In the genomic region with DNA sequence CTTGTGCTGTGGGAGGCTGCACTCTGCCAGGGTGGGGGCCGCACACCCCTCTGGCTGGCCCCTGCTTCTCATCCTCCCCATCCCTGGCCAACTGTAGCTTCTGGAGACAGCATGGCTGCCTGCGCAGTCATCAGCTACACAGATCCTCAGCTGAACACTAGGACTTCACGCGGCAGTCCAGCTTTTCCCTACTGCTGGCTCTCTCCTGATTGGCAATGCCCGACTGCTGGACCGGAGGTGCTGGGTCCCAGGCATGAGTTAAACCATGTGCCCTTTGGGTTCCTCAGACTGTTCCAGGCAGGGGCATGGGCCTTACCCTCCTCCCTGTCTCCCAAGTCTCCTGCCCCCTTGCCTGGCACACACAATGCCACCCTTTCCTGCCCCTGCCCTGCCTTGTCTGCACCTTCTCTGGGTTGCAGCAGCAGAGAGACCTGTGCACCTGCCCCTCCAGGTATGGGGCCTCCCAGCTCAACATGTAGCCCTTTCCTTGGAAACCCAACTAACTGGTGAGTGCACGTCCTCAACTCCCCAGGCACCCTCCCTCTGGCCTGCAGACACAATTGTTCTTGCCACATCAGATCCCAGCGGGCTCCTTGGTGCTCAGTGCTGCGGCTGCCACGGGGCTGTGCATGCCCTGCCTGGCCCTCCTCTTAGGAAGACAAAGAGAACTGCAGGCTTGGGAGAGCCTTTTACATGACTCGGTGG, we compare ENCODE assay signal across 21 cellular contexts.
DNase-seq lines count a peak whose midpoint lies in the region; ATAC-seq, FAIRE-seq and TF ChIP-seq lines count a peak whose summit lies in the region.
"Had no signal": no experiment of that assay in that cellular context is flagged by ENCODE, and none has a peak within 500 bp of the region (broad histone marks: within the 10 kb centered on the region; RNA-seq: fewer than 3 reads in every experiment).

No MANE protein-coding gene starts in this region.

- no peak overlapping the region for H3K14ac ChIP-seq in H1 (ENCODE audit: insufficient read length)

- CTCF ChIA-PET in activated CD8-positive, alpha-beta memory T cell treated with anti-CD3 and anti-CD28 coated beads, Interleukin-2, amount 10 ng/mL, durations not matched to agents 7 days and 5 days (lab: Charles Lee), result no interaction called here
- CTCF ChIA-PET in H1 (lab: Charles Lee; ENCODE audit: partially characterized antibody), result no interaction called here

- H4K91ac ChIP-seq in H1 (replicated peaks; ENCODE audit: insufficient read length, low read length), result no peak overlapping the region

- no peak overlapping the region for H3K4me3 ChIP-seq in H1 (ENCODE audit: extremely low read depth in 1 of 4, insufficient read depth in 2 of 4, low read depth in 3 of 4, low read length in 4 of 4)
- H3K4me3 ChIP-seq: PC-9 had no signal

- no peak for TF ChIP-seq POLR2A in H1 (IDR thresholded peaks at IDR 0.05; ENCODE audit: control extremely low read depth in 1 of 2, low read depth in 2 of 2, low read length in 2 of 2)

- H3K36me3 ChIP-seq in H1 (ENCODE audit: control insufficient read depth in 2 of 4, insufficient read depth in 4 of 4, low read length in 3 of 4), result no peaks in the 10 kb centered on the region

- no peak overlapping the region for H3K27ac ChIP-seq in H1 (ENCODE audit: low read depth, low read length)
- H3K27ac ChIP-seq: PC-9, RWPE1 had no signal

- no peak for TF ChIP-seq RAD21 in H1 (IDR thresholded peaks at IDR 0.05 in 1 of 2, conservative IDR thresholded peaks at IDR 0.05 in 1 of 2; ENCODE audit: low read depth in 2 of 2, low read length in 2 of 2)

- ATAC-seq in activated CD8-positive, alpha-beta memory T cell treated with anti-CD3 and anti-CD28 coated beads, Interleukin-2, amount 10 ng/mL, durations not matched to agents 7 days and 5 days, result no peak
- no peak for ATAC-seq in stimulated activated naive CD8-positive, alpha-beta T cell treated with anti-CD3 and anti-CD28 coated beads, Interleukin-15, Interleukin-2, amounts not matched to agents 100 U/mL and 50 U/mL, for 24 hours
- no peak for ATAC-seq in omental fat pad (ENCODE audit: low FRiP score)
- ATAC-seq: HepG2 had no signal

- no peak overlapping the region for H2AK5ac ChIP-seq in H1 (ENCODE audit: low read depth, low read length)

- no peaks in the 10 kb centered on the region for H4K20me1 ChIP-seq in H1 (replicated peaks in 1 of 2; ENCODE audit: control insufficient read depth in 1 of 2, insufficient read depth in 2 of 2, low read length in 2 of 2)

- H3K79me1 ChIP-seq in H1 (ENCODE audit: low read depth, low read length), result no peaks in the 10 kb centered on the region

- H3K4ac ChIP-seq in H1 (replicated peaks; ENCODE audit: insufficient read length, low read depth, low read length), result no peak overlapping the region

- FAIRE-seq in H1 (lab: Jason Lieb, UNC), result no peak
- FAIRE-seq: G401.6, HepG2 had no signal

- peaks cover 3% of the 10 kb centered on the region for H3K9me3 Mint-ChIP-seq in activated CD8-positive, alpha-beta memory T cell treated with anti-CD3 and anti-CD28 coated beads, Interleukin-2, amount 10 ng/mL, durations not matched to agents 7 days and 5 days (ENCODE audit: low read depth)
- H3K9me3 Mint-ChIP-seq in osteocyte (ENCODE audit: unreplicated experiment), result peaks cover 34% of the 10 kb centered on the region

- no peak overlapping the region for H3K9ac ChIP-seq in H1 (replicated peaks in 1 of 4; ENCODE audit: extremely low read depth in 1 of 4, low read depth in 3 of 4, low read length in 3 of 4)

- peaks cover 0 to 3% (median 0%) of the 10 kb centered on the region in 4 experiments; a peak in 1 of 7 replicates for H3K4me1 ChIP-seq in H1 (replicated peaks in 1 of 4; ENCODE audit: control insufficient read depth in 3 of 4, insufficient read depth in 4 of 4, low read length in 3 of 4)

- no peak overlapping the region for H2BK120ac ChIP-seq in H1 (replicated peaks; ENCODE audit: low read depth, low read length)

- H3K79me2 ChIP-seq in H1 (ENCODE audit: control insufficient read depth in 1 of 2, insufficient read depth in 2 of 2, low read length in 2 of 2), result no peaks in the 10 kb centered on the region

- no peaks in the 10 kb centered on the region for H3K36me3 Mint-ChIP-seq in activated CD8-positive, alpha-beta memory T cell treated with anti-CD3 and anti-CD28 coated beads, Interleukin-2, amount 10 ng/mL, durations not matched to agents 7 days and 5 days
- H3K36me3 Mint-ChIP-seq in osteocyte (ENCODE audit: unreplicated experiment), result no peaks in the 10 kb centered on the region
- H3K36me3 Mint-ChIP-seq: CD4-positive, CD25-positive, alpha-beta regulatory T cell had no signal

- H3K56ac ChIP-seq in H1 (replicated peaks; ENCODE audit: insufficient read length, low read depth, low read length), result no peak overlapping the region

- H3K27ac Mint-ChIP-seq in activated CD8-positive, alpha-beta memory T cell treated with anti-CD3 and anti-CD28 coated beads, Interleukin-2, amount 10 ng/mL, durations not matched to agents 7 days and 5 days, result no peak overlapping the region
- H3K27ac Mint-ChIP-seq in osteocyte (ENCODE audit: unreplicated experiment), result no peak overlapping the region
- H3K27ac Mint-ChIP-seq: CD4-positive, CD25-positive, alpha-beta regulatory T cell; H9 had no signal

- peaks cover 0 to 2% (median 0%) of the 10 kb centered on the region in 4 experiments; a peak in 1 of 7 replicates for H3K27me3 ChIP-seq in H1 (replicated peaks in 1 of 4; ENCODE audit: control insufficient read depth in 3 of 4, extremely low read depth in 1 of 4, insufficient read depth in 3 of 4, low read length in 3 of 4)

- H3K18ac ChIP-seq in H1 (ENCODE audit: extremely low read depth, low read length), result no peak overlapping the region

- no peak overlapping the region for H4K5ac ChIP-seq in H1 (ENCODE audit: insufficient read length, low read depth, low read length)

- WGBS in H1 (ENCODE audit: extremely low coverage in 1 of 2, insufficient coverage in 1 of 2, insufficient read length in 1 of 2, insufficient replicate concordance in 2 of 2, low coverage in 1 of 2, low lambda C conversion rate in 2 of 2, missing lambda C conversion rate in 1 of 2), 2 experiments, result 86% methylated on average over 11 of the region's 11 CpGs; no CpG with 5 or more reads in 1 of the 2 experiments

- peak overlapping the region; percentile 84; the same call in 1 of the 2 replicates for H2AFZ ChIP-seq in H1 (ENCODE audit: low read length)
- H2AFZ ChIP-seq: PC-9 had no signal

- H3K23me2 ChIP-seq in H1 (ENCODE audit: low read depth, low read length), result no peaks in the 10 kb centered on the region

- peak; percentile 31 for DNase-seq in activated CD8-positive, alpha-beta memory T cell treated with anti-CD3 and anti-CD28 coated beads, Interleukin-2, amount 10 ng/mL, durations not matched to agents 7 days and 5 days
- no peak for DNase-seq in H1 (ENCODE audit: low read depth in 1 of 2, low spot score in 2 of 2)
- peak; percentile 77 for DNase-seq in osteocyte (ENCODE audit: extremely low spot score, unreplicated experiment)
- peak; percentile 37 for DNase-seq in ureter (ENCODE audit: low spot score)
- DNase-seq in stimulated activated naive CD8-positive, alpha-beta T cell treated with anti-CD3 and anti-CD28 coated beads, Interleukin-15, Interleukin-2, amounts not matched to agents 100 U/mL and 50 U/mL, for 24 hours, result no peak
- DNase-seq in omental fat pad (ENCODE audit: low spot score), result no peak
- DNase-seq in NCI-H446 (lab: John Stamatoyannopoulos, UW), result no peak
- DNase-seq: CD4-positive, CD25-positive, alpha-beta regulatory T cell; COR-L47; DMS 273 treated with DMSO at 0.1 percent for 48 hours; H9; KG1; NCI-H1105 treated with DMSO at 0.1 percent for 48 hours; NCI-H1694; NCI-H2081 treated with DMSO at 0.1 percent for 48 hours; NCI-H510A treated with DMSO at 0.1 percent for 48 hours; PC-9; SIG-M5 had no signal

- H3K23ac ChIP-seq in H1 (ENCODE audit: insufficient read length), result no peak overlapping the region

- H4K8ac ChIP-seq in H1 (ENCODE audit: extremely low read depth, insufficient read depth, low read length), result peak overlapping the region; percentile 48

- no peak overlapping the region for H3K4me3 Mint-ChIP-seq in activated CD8-positive, alpha-beta memory T cell treated with anti-CD3 and anti-CD28 coated beads, Interleukin-2, amount 10 ng/mL, durations not matched to agents 7 days and 5 days
- no peak overlapping the region for H3K4me3 Mint-ChIP-seq in osteocyte (ENCODE audit: unreplicated experiment)
- H3K4me3 Mint-ChIP-seq: CD4-positive, CD25-positive, alpha-beta regulatory T cell; H9 had no signal

- H3K4me2 ChIP-seq in H1 (ENCODE audit: insufficient read depth in 1 of 2, low read depth in 2 of 2, low read length in 2 of 2), result no peak overlapping the region
- H3K4me2 ChIP-seq: PC-9 had no signal

- H2BK20ac ChIP-seq in H1 (ENCODE audit: low read length), result no peak overlapping the region

- no peak for TF ChIP-seq CTCF in H1 (IDR thresholded peaks at IDR 0.05; ENCODE audit: control extremely low read depth in 1 of 3, insufficient read depth in 1 of 3, low read depth in 1 of 3, low read length in 3 of 3)
- no peak for TF ChIP-seq CTCF in osteocyte (IDR thresholded peaks at IDR 0.05)
- TF ChIP-seq CTCF in omental fat pad (IDR thresholded peaks at IDR 0.05), result no peak

- H2BK12ac ChIP-seq in H1 (ENCODE audit: low read depth, low read length), result no peak overlapping the region

- H2BK15ac ChIP-seq in H1 (ENCODE audit: low read length), result no peak overlapping the region

- peaks cover 3% of the 10 kb centered on the region for H3K27me3 Mint-ChIP-seq in activated CD8-positive, alpha-beta memory T cell treated with anti-CD3 and anti-CD28 coated beads, Interleukin-2, amount 10 ng/mL, durations not matched to agents 7 days and 5 days
- no peaks in the 10 kb centered on the region for H3K27me3 Mint-ChIP-seq in osteocyte (ENCODE audit: unreplicated experiment)

- H2BK5ac ChIP-seq in H1 (ENCODE audit: low read depth, low read length), result 0 out of 2 replicates have a peak overlapping the region, but pooled peaks have one; percentile 35

- POLR2A ChIA-PET in H1 (lab: Charles Lee; ENCODE audit: partially characterized antibody), result no interaction called here

- H3K4me1 Mint-ChIP-seq in activated CD8-positive, alpha-beta memory T cell treated with anti-CD3 and anti-CD28 coated beads, Interleukin-2, amount 10 ng/mL, durations not matched to agents 7 days and 5 days, result no peaks in the 10 kb centered on the region
- no peaks in the 10 kb centered on the region for H3K4me1 Mint-ChIP-seq in osteocyte (ENCODE audit: unreplicated experiment)
- H3K4me1 Mint-ChIP-seq: CD4-positive, CD25-positive, alpha-beta regulatory T cell had no signal

- no peak for TF ChIP-seq EP300 in H1 (IDR thresholded peaks at IDR 0.05; ENCODE audit: borderline replicate concordance in 1 of 2, low read depth in 2 of 2, low read length in 2 of 2)

- H3K9me3 ChIP-seq in H1 (ENCODE audit: insufficient read depth in 2 of 2, low read depth in 1 of 2, low read length in 1 of 2), result no peaks in the 10 kb centered on the region

TF ChIP-seq in H1, 55 proteins besides CTCF, POLR2A, EP300 and RAD21 (continues in another document):
- TF ChIP-seq BCL11A (IDR thresholded peaks at IDR 0.05; ENCODE audit: low read depth in 2 of 2, low read length in 2 of 2), result no peak
- TF ChIP-seq HDAC6 (IDR thresholded peaks at IDR 0.05; ENCODE audit: low read depth, low read length), result no peak
- no peak for TF ChIP-seq BACH1 (IDR thresholded peaks at IDR 0.05; ENCODE audit: low read length)
- no peak for TF ChIP-seq TBP (IDR thresholded peaks at IDR 0.05; ENCODE audit: low read depth, low read length)
- no peak for TF ChIP-seq KDM5A (IDR thresholded peaks at IDR 0.05; ENCODE audit: low read length)
- no peak for TF ChIP-seq CREB1 (IDR thresholded peaks at IDR 0.05)

Comparison
In these comparisons a context has a peak if more than half of its experiments do, and no peak if none do; other contexts are left out.
1. DNase-seq: peak in activated CD8-positive, alpha-beta memory T cell treated with anti-CD3 and anti-CD28 coated beads, Interleukin-2, amount 10 ng/mL, durations not matched to agents 7 days and 5 days (single experiment), osteocyte (single experiment) and ureter (single experiment); none in H1 (0 of 2), stimulated activated naive CD8-positive, alpha-beta T cell treated with anti-CD3 and anti-CD28 coated beads, Interleukin-15, Interleukin-2, amounts not matched to agents 100 U/mL and 50 U/mL, for 24 hours (single experiment), omental fat pad (single experiment) and NCI-H446 (0 of 2).